ENCODE assay signal across 26 cellular contexts in the genomic region with DNA sequence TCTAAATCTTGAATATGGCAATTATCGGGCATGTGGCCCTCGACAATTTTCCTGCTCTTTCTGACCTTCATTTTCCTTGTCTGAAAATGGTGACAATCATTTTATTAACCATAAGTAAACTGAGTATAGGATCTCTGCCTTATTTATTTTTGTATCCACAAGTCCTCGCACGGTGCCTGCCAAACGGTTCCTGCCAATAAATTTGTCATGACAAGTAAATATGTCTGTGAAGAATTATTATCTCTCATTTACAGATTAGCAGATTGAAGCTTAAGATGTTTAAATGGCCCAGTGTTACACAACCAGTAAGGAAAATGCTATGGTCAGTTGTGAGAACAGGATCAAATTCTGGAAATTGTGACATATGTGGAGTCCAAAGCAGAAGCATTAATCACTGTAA.
"Had no signal": no experiment of that assay in that cellular context is flagged by ENCODE, and none has a peak within 500 bp of the region (broad histone marks: within the 10 kb centered on the region; RNA-seq: fewer than 3 reads in every experiment).

No MANE protein-coding gene starts in this region.

- H3K27ac ChIP-seq: colonic mucosa, epithelial cell of prostate, esophagus squamous epithelium, gastrocnemius medialis, heart right ventricle, left lung, lower lobe of right lung had no signal

- H3K9me3 ChIP-seq: colonic mucosa, esophagus squamous epithelium, gastrocnemius medialis, heart right ventricle, left lung, lower lobe of right lung, mucosa of descending colon had no signal

- DNase-seq: colonic mucosa; cortex of kidney; effector CD8-positive, alpha-beta T cell; effector memory CD8-positive, alpha-beta T cell; endodermal cell; erythroblast; esophagus squamous epithelium; foreskin fibroblast; foreskin melanocyte; gastrocnemius medialis; glutamatergic neuron; head of caudate nucleus; heart right ventricle; hippocampal formation; left cardiac atrium; left ventricle myocardium superior; lower lobe of right lung; mesenchymal stem cell; mucosa of descending colon; naive B cell had no signal

- FAIRE-seq: endometrium, islet of Langerhans, keratinocyte had no signal

- H3K27me3 ChIP-seq: colonic mucosa, esophagus squamous epithelium, gastrocnemius medialis, heart right ventricle, left lung had no signal

- H3K36me3 ChIP-seq: colonic mucosa, esophagus squamous epithelium, gastrocnemius medialis, heart right ventricle, left lung, lower lobe of right lung had no signal

- H3K4me3 ChIP-seq: colonic mucosa, esophagus squamous epithelium, gastrocnemius medialis, heart right ventricle, left lung, lower lobe of right lung, mucosa of descending colon had no signal

- ATAC-seq: effector memory CD8-positive, alpha-beta T cell; esophagus mucosa; gastrocnemius medialis; heart right ventricle; left cardiac atrium; left lung; left ventricle myocardium superior; lower lobe of right lung; mucosa of descending colon had no signal

- H3K4me1 ChIP-seq: colonic mucosa, esophagus squamous epithelium, gastrocnemius medialis, heart right ventricle, left lung, lower lobe of right lung had no signal
